Comparison of ENCODE assay signal across 8 cellular contexts in genomic region chr19:51339313-51339686, GRCh38. TPM values are rescaled to one million over a fixed set of nuclear protein-coding genes. Genes with fewer than 3 reads are reported as not detected.
DNase-seq lines count a peak whose midpoint lies in the region; ATAC-seq and TF ChIP-seq lines count a peak whose summit lies in the region.

No MANE protein-coding gene starts in this region.

- DNase-seq in Caki2 (ENCODE audit: low read depth) (peak; percentile 85), astrocyte of the cerebellum (ENCODE audit: low read depth) (no peak), lung (ENCODE audit: low spot score) (no peak), glomerular visceral epithelial cell (ENCODE audit: extremely low spot score) (no peak), midbrain (lab: John Stamatoyannopoulos, UW) (no peak), NCI-H1694 (lab: John Stamatoyannopoulos, UW) (no peak)
- DNase-seq in stimulated activated CD4-positive, alpha-beta T cell treated with anti-CD3 and anti-CD28 coated beads, Interleukin-12 subunit alpha, Interleukin-12 subunit beta, amount 100 ng/mL, for 4 hours, result no peak

- H3K27ac ChIP-seq in lung (ENCODE audit: low read depth in 1 of 2, low read length in 1 of 2), result peak overlapping the region in 1 of 2 donors; percentile 59

- no peaks in the 10 kb centered on the region for H3K9me3 ChIP-seq in lung (ENCODE audit: control insufficient read depth in 2 of 2, insufficient read depth in 1 of 2, low read length in 1 of 2)

- no peaks in the 10 kb centered on the region for H3K36me3 ChIP-seq in lung (ENCODE audit: control insufficient read depth in 2 of 2, insufficient read depth in 2 of 2, low read length in 2 of 2)

- H3K4me3 ChIP-seq in astrocyte of the cerebellum (ENCODE audit: low read depth, low read length) (peak overlapping the region; percentile 52), lung (peak overlapping the region; percentile 47)

- in situ Hi-C loops in Caki2 (cut with HindIII; ENCODE audit: low pct_unique_long_range_greater_than_20kb, low sequenced_read_pairs) (no loop called here), astrocyte of the cerebellum (cut with HindIII; ENCODE audit: low sequenced_read_pairs) (no loop called here)

- no peaks in the 10 kb centered on the region for H3K27me3 ChIP-seq in lung (ENCODE audit: control insufficient read depth, insufficient read depth)

- no peaks in the 10 kb centered on the region for H3K4me1 ChIP-seq in lung (ENCODE audit: control insufficient read depth in 2 of 2, insufficient read depth in 2 of 2, low read length in 2 of 2)

- TF ChIP-seq CTCF in astrocyte of the cerebellum (IDR thresholded peaks at IDR 0.05; ENCODE audit: low read depth, low read length, missing control alignments) (no peak), lung (IDR thresholded peaks at IDR 0.05; ENCODE audit: control extremely low read depth, extremely low read depth) (no peak)

- 0 to 1% methylated on average over 10 of the region's 10 CpGs for WGBS in lung, 2 donors

- peak; percentile 1 for ATAC-seq in HG02610 (IDR thresholded peaks at IDR 0.05; ENCODE audit: unreplicated experiment)
- no peak for ATAC-seq in lung (ENCODE audit: insufficient read depth, low FRiP score)

RNA-seq across cellular contexts. Expression of gene VSIG10L, which starts 2.6 kb away (rescaled TPM):
- total RNA-seq in Caki2 (2014; rRNA removed; shearing (Covaris generic); ENCODE audit: low replicate concordance), result 11.0 and 19.2 TPM in 2 replicates
- 1 to 10 TPM in 1 of 2 donors, under 1 TPM in 1; 0.57 to 3.1 TPM for total RNA-seq in lung
- polyA plus RNA-seq in lung, result 1 to 10 TPM; 1.8 to 3.7 TPM

RNA-seq across cellular contexts. Expression of gene ETFB, which starts 26.9 kb away (rescaled TPM):
- total RNA-seq in Caki2 (2014; rRNA removed; shearing (Covaris generic); ENCODE audit: low replicate concordance), result 497 and 551 TPM in 2 replicates
- total RNA-seq in lung, result 100 to 1,000 TPM in 1 of 2 donors, 10 to 100 TPM in 1; 36.8 to 101 TPM
- 100 to 1,000 TPM; 104 to 118 TPM for polyA plus RNA-seq in lung

RNA-seq across cellular contexts. Expression of gene IGLON5, which starts 27.9 kb away (rescaled TPM):
- total RNA-seq in Caki2 (2014; rRNA removed; shearing (Covaris generic); ENCODE audit: low replicate concordance), result not detected in 2 replicates
- under 1 TPM; 0.09 to 0.43 TPM for total RNA-seq in lung
- under 1 TPM in 1 of 2 donors, not detected in 1; 0.18 TPM for polyA plus RNA-seq in lung

RNA-seq across cellular contexts. Expression of gene CLDND2, which starts 29.5 kb away (rescaled TPM):
- not detected in 2 replicates for total RNA-seq in Caki2 (2014; rRNA removed; shearing (Covaris generic); ENCODE audit: low replicate concordance)
- under 1 TPM in 1 of 2 donors, not detected in 1; 0.92 TPM for total RNA-seq in lung
- under 1 TPM; 0.45 to 0.66 TPM for polyA plus RNA-seq in lung

RNA-seq across cellular contexts. Expression of gene NKG7, which starts 33.2 kb away (rescaled TPM):
- not detected in 2 replicates for total RNA-seq in Caki2 (2014; rRNA removed; shearing (Covaris generic); ENCODE audit: low replicate concordance)
- total RNA-seq in lung, result 10 to 100 TPM; 12.7 to 16.9 TPM
- polyA plus RNA-seq in lung, result 100 to 1,000 TPM in 1 of 2 donors, 10 to 100 TPM in 1; 12.7 to 328 TPM
